ENCODE assay signal across 8 cellular contexts in genomic region chr14:104678346-104678745, GRCh38. TPM values are rescaled to one million over a fixed set of nuclear protein-coding genes. Genes with fewer than 3 reads are reported as not detected.
DNase-seq lines count a peak whose midpoint lies in the region; ATAC-seq, FAIRE-seq and TF ChIP-seq lines count a peak whose summit lies in the region.

No MANE protein-coding gene starts in this region.

- peaks cover 52% of the 10 kb centered on the region for H3K4me1 Mint-ChIP-seq in mesothelial cell of epicardium

- ATAC-seq in aorta (ENCODE audit: low FRiP score) (peak; percentile 3), GM19035 (IDR thresholded peaks at IDR 0.05; ENCODE audit: unreplicated experiment) (no peak)

- no peaks in the 10 kb centered on the region for H3K27me3 Mint-ChIP-seq in mesothelial cell of epicardium (ENCODE audit: low read depth)

- intact Hi-C loops in mammary epithelial cell (cut with micrococcal nuclease) (no loop called here), aorta (cut with DNase I) (no loop called here)

- FAIRE-seq in frontal cortex (lab: Jason Lieb, UNC), result no peak

- H3K36me3 ChIP-seq in mammary epithelial cell (ENCODE audit: insufficient read depth, low read length) (no peaks in the 10 kb centered on the region), aorta (ENCODE audit: control insufficient read depth in 1 of 2, insufficient read depth in 2 of 2, low read length in 1 of 2) (no peaks in the 10 kb centered on the region)

- H3K27me3 ChIP-seq in mammary epithelial cell (ENCODE audit: insufficient read depth, low read length) (no peaks in the 10 kb centered on the region), aorta (ENCODE audit: control insufficient read depth in 1 of 2, insufficient read depth in 2 of 2, low read length in 1 of 2) (no peaks in the 10 kb centered on the region)

- DNase-seq in DMS 273 (lab: John Stamatoyannopoulos, UW; ENCODE audit: unreplicated experiment), result peak; percentile 65
- no peak for DNase-seq in DMS 273 treated with DMSO at 0.1 percent for 48 hours (lab: John Stamatoyannopoulos, UW)
- DNase-seq in NCI-H128 (lab: John Stamatoyannopoulos, UW; ENCODE audit: unreplicated experiment), result peak; percentile 13
- DNase-seq in mammary epithelial cell, result no peak
- peak in 1 of 2 experiments; percentile 61 for DNase-seq in mesothelial cell of epicardium (ENCODE audit: low spot score in 2 of 2, unreplicated experiment in 2 of 2)
- peak in 1 of 2 donors; percentile 64 for DNase-seq in aorta
- DNase-seq in frontal cortex (ENCODE audit: low spot score in 2 of 2), result no peak

- peak overlapping the region; percentile 31 for H3K9ac ChIP-seq in mammary epithelial cell (ENCODE audit: insufficient read depth, low read length)

- H3K4me3 ChIP-seq in mammary epithelial cell (replicated peaks in 1 of 3; ENCODE audit: insufficient read depth in 1 of 3, low read depth in 2 of 3, low read length in 3 of 3), result no peak overlapping the region
- H3K4me3 ChIP-seq in aorta (ENCODE audit: low read length in 2 of 2), result peak overlapping the region; percentile 28 to 35

- H2AFZ ChIP-seq in mammary epithelial cell (ENCODE audit: low read depth, low read length), result peak overlapping the region; percentile 94

- peak overlapping the region; percentile 73 for H3K4me3 Mint-ChIP-seq in mesothelial cell of epicardium

- no peaks in the 10 kb centered on the region for H3K36me3 Mint-ChIP-seq in mesothelial cell of epicardium

- dilution Hi-C loops in mammary epithelial cell (cut with HindIII; ENCODE audit: low sequenced_read_pairs), result no loop called here

- BruUV-seq in mammary epithelial cell (replicated peaks; lab: Mats Ljungman, UMichigan), result no TSS peak

- H3K9me3 ChIP-seq in mammary epithelial cell (replicated peaks; ENCODE audit: insufficient read depth, low read length), result no peaks in the 10 kb centered on the region
- H3K9me3 ChIP-seq in aorta (ENCODE audit: control insufficient read depth, low read length), result no peaks in the 10 kb centered on the region

- H3K4me1 ChIP-seq in mammary epithelial cell (ENCODE audit: insufficient read depth, low read length) (peaks cover 56% of the 10 kb centered on the region), aorta (ENCODE audit: control insufficient read depth in 1 of 2, insufficient read depth in 2 of 2, low read length in 2 of 2) (no peaks in the 10 kb centered on the region)

- WGBS in mammary epithelial cell (ENCODE audit: low coverage, missing lambda C conversion rate), result 21% methylated on average over 6 of the region's 13 CpGs
- 19% methylated on average over 13 of the region's 13 CpGs for WGBS in aorta, 2 donors

- CTCF ChIA-PET in mammary epithelial cell (lab: Charles Lee; ENCODE audit: low non-redundant PET), result no interaction called here

- H3K4me2 ChIP-seq in mammary epithelial cell (ENCODE audit: insufficient read depth, low read depth, low read length), result peak overlapping the region; percentile 91

- H4K20me1 ChIP-seq in mammary epithelial cell (ENCODE audit: insufficient read depth, low read length), result no peaks in the 10 kb centered on the region

- H3K9me3 Mint-ChIP-seq in mesothelial cell of epicardium, result no peaks in the 10 kb centered on the region

- peak overlapping the region; percentile 96 for H3K27ac Mint-ChIP-seq in mesothelial cell of epicardium

- no peaks in the 10 kb centered on the region for H3K79me2 ChIP-seq in mammary epithelial cell (ENCODE audit: insufficient read depth, low read length)

- TF ChIP-seq CTCF in mammary epithelial cell (conservative IDR thresholded peaks at IDR 0.05 in 1 of 2, IDR thresholded peaks at IDR 0.05 in 1 of 2; ENCODE audit: extremely low read depth in 1 of 2, insufficient read depth in 1 of 2, low read depth in 1 of 2, low read length in 2 of 2) (no peak), mesothelial cell of epicardium (IDR thresholded peaks at IDR 0.05; ENCODE audit: unreplicated experiment) (no peak)

- in situ Hi-C loops in mammary epithelial cell (cut with MboI; ENCODE audit: low sequenced_read_pairs in 2 of 2), result no loop called here

- H3K27ac ChIP-seq in mammary epithelial cell (ENCODE audit: insufficient read depth, low read depth, low read length) (peak overlapping the region; percentile 43), aorta (ENCODE audit: low read depth in 1 of 2, low read length in 2 of 2) (peak overlapping the region in 1 of 2 donors; percentile 30)

RNA-seq across cellular contexts. Expression of gene INF2, which starts 11.1 kb away (rescaled TPM):
- 100 to 1,000 TPM in 1 of 2 donors, 10 to 100 TPM in 1; 65.7 to 125 TPM for total RNA-seq in mammary epithelial cell
- 64.5 TPM for polyA plus RNA-seq in mammary epithelial cell
- polyA minus RNA-seq in mammary epithelial cell, result 52.1 TPM
- total RNA-seq in mesothelial cell of epicardium, result 90.2 to 92.8 TPM (median 92.5 TPM) in 3 replicates
- total RNA-seq in aorta, result 100 to 1,000 TPM in 1 of 2 donors, 10 to 100 TPM in 1; 84.9 to 102 TPM
- polyA plus RNA-seq in aorta, result 100 to 1,000 TPM in 1 of 2 donors, 10 to 100 TPM in 1; 31.9 to 185 TPM
- total RNA-seq in frontal cortex, result 5.3 TPM

RNA-seq across cellular contexts. Expression of gene ADSS1, which starts 45.7 kb away (rescaled TPM):
- 1 to 10 TPM; 1.5 to 3.8 TPM for total RNA-seq in mammary epithelial cell
- polyA plus RNA-seq in mammary epithelial cell, result 0.56 TPM
- polyA minus RNA-seq in mammary epithelial cell, result not detected
- 14.1 to 17.1 TPM (median 14.4 TPM) in 3 replicates for total RNA-seq in mesothelial cell of epicardium
- total RNA-seq in aorta, result 10 to 100 TPM; 44.8 to 63.2 TPM
- 10 to 100 TPM; 25.0 to 80.2 TPM for polyA plus RNA-seq in aorta
- total RNA-seq in frontal cortex, result 1.6 TPM

Comparison
In these comparisons a context has a peak if more than half of its experiments do, and no peak if none do; other contexts are left out.
1. DNase-seq: peak in DMS 273 (single experiment) and NCI-H128 (single experiment); none in DMS 273 treated with DMSO at 0.1 percent for 48 hours (single experiment), mammary epithelial cell (single experiment) and frontal cortex (0 of 2).
2. H3K4me3 ChIP-seq: peak in aorta (2 of 2); none in mammary epithelial cell (0 of 3).
3. RNA of gene INF2, which starts 11.1 kb away (total RNA-seq): 65.7 to 125 TPM in mammary epithelial cell, 84.9 to 102 TPM in aorta and 90.2 to 92.8 TPM in mesothelial cell of epicardium; 5.3 TPM in frontal cortex (single experiment); every median in the first group is over 10 times any median in the second.